In genomic region chr17:27466748-27467375, GRCh38 we compare ENCODE assay signal across 8 cellular contexts. TPM values are rescaled to one million over a fixed set of nuclear protein-coding genes. Genes with fewer than 3 reads are reported as not detected.
DNase-seq lines count a peak whose midpoint lies in the region; ATAC-seq and TF ChIP-seq lines count a peak whose summit lies in the region.

No MANE protein-coding gene starts in this region.

- H3K9me3 ChIP-seq in A673 (ENCODE audit: low read depth, low read length, poor library complexity, severe bottlenecking) (no peaks in the 10 kb centered on the region), suprapubic skin (no peaks in the 10 kb centered on the region)

- H3K4me1 ChIP-seq in A673 (ENCODE audit: insufficient read depth, low read length, poor library complexity, severe bottlenecking) (peaks cover 15% of the 10 kb centered on the region), suprapubic skin (peaks cover 25% of the 10 kb centered on the region)

- H3K27ac ChIP-seq in A673 (ENCODE audit: low read depth, low read length, poor library complexity, severe bottlenecking) = peak overlapping the region; percentile 43
- H3K27ac ChIP-seq in suprapubic skin = no peak overlapping the region

- TF ChIP-seq CTCF in A673 (conservative IDR thresholded peaks at IDR 0.05; ENCODE audit: low read depth, low read length) = no peak
- TF ChIP-seq CTCF in suprapubic skin (IDR thresholded peaks at IDR 0.05) = no peak

- CTCF ChIA-PET in A673 (lab: Charles Lee) = no interaction called here

- DNase-seq in A673 (ENCODE audit: low spot score) (no peak), posterior vena cava (ENCODE audit: low spot score) (peak; percentile 72), glomerular visceral epithelial cell (ENCODE audit: extremely low spot score) (no peak), NCI-H2171 treated with DMSO at 0.1 percent for 48 hours (lab: John Stamatoyannopoulos, UW) (no peak), suprapubic skin (ENCODE audit: low spot score in 2 of 2) (no peak)
- DNase-seq in activated T-cell treated with anti-CD3 and anti-CD28 coated beads, Interleukin-2, amount 50 U/mL, for 24 hours = peak; percentile 81

- TF ChIP-seq POLR2A in suprapubic skin (IDR thresholded peaks at IDR 0.05) = no peak

- H3K36me3 Mint-ChIP-seq in activated T-cell treated with anti-CD3 and anti-CD28 coated beads, Interleukin-2, amount 50 U/mL, for 24 hours (ENCODE audit: low read depth) = peaks cover 49% of the 10 kb centered on the region

- H3K9me3 Mint-ChIP-seq in activated T-cell treated with anti-CD3 and anti-CD28 coated beads, Interleukin-2, amount 50 U/mL, for 24 hours = no peaks in the 10 kb centered on the region

- H3K4me1 Mint-ChIP-seq in activated T-cell treated with anti-CD3 and anti-CD28 coated beads, Interleukin-2, amount 50 U/mL, for 24 hours (ENCODE audit: low read depth) = peaks cover 95% of the 10 kb centered on the region

- H3K36me3 ChIP-seq in A673 (ENCODE audit: insufficient read depth, low read length, poor library complexity, severe bottlenecking) = no peaks in the 10 kb centered on the region
- H3K36me3 ChIP-seq in suprapubic skin = no peaks in the 10 kb centered on the region

- intact Hi-C loops in A673 (cut with micrococcal nuclease; ENCODE audit: unreplicated experiment) (no loop called here), posterior vena cava (cut with DNase I) (no loop called here)

- no peaks in the 10 kb centered on the region for H3K27me3 ChIP-seq in A673 (replicated peaks; ENCODE audit: insufficient read depth, low read depth, low read length, poor library complexity)
- H3K27me3 ChIP-seq in suprapubic skin = no peaks in the 10 kb centered on the region

- H3K4me3 ChIP-seq in A673 (ENCODE audit: low read depth, low read length, poor library complexity, severe bottlenecking) (no peak overlapping the region), suprapubic skin (no peak overlapping the region)

- no peaks in the 10 kb centered on the region for H3K27me3 Mint-ChIP-seq in activated T-cell treated with anti-CD3 and anti-CD28 coated beads, Interleukin-2, amount 50 U/mL, for 24 hours

- WGBS in suprapubic skin = 79% methylated on average over 13 of the region's 13 CpGs

- H3K4me3 Mint-ChIP-seq in activated T-cell treated with anti-CD3 and anti-CD28 coated beads, Interleukin-2, amount 50 U/mL, for 24 hours = peak overlapping the region; percentile 76

- no TSS peak for BruUV-seq in A673 (replicated peaks; lab: Mats Ljungman, UMichigan)

- POLR2A ChIA-PET in A673 (lab: Charles Lee; ENCODE audit: low non-redundant PET) = no interaction called here

- TF ChIP-seq EP300 in suprapubic skin (IDR thresholded peaks at IDR 0.05) = no peak

- ATAC-seq in GM19395 (IDR thresholded peaks at IDR 0.05; ENCODE audit: unreplicated experiment) (peak; percentile 78), HG03457 (IDR thresholded peaks at IDR 0.05; ENCODE audit: unreplicated experiment) (peak; percentile 56)

- peak overlapping the region; percentile 100 for H3K27ac Mint-ChIP-seq in activated T-cell treated with anti-CD3 and anti-CD28 coated beads, Interleukin-2, amount 50 U/mL, for 24 hours

RNA-seq across cellular contexts. Expression of gene KSR1, which starts 10.6 kb away (rescaled TPM):
- total RNA-seq in A673 (2021) (41.7 and 47.8 TPM in 2 replicates), posterior vena cava (10 to 100 TPM; 30.3 to 35.5 TPM), suprapubic skin (10 to 100 TPM; 38.1 to 54.0 (median 49.5) TPM)

Comparison
In these comparisons a context has a peak if more than half of its experiments do, and no peak if none do; other contexts are left out.
1. DNase-seq: peak in activated T-cell treated with anti-CD3 and anti-CD28 coated beads, Interleukin-2, amount 50 U/mL, for 24 hours (single experiment) and posterior vena cava (single experiment); none in A673 (single experiment), glomerular visceral epithelial cell (single experiment), NCI-H2171 treated with DMSO at 0.1 percent for 48 hours (single experiment) and suprapubic skin (0 of 2).